ENCODE assay signal across 8 cellular contexts in the genomic region with DNA sequence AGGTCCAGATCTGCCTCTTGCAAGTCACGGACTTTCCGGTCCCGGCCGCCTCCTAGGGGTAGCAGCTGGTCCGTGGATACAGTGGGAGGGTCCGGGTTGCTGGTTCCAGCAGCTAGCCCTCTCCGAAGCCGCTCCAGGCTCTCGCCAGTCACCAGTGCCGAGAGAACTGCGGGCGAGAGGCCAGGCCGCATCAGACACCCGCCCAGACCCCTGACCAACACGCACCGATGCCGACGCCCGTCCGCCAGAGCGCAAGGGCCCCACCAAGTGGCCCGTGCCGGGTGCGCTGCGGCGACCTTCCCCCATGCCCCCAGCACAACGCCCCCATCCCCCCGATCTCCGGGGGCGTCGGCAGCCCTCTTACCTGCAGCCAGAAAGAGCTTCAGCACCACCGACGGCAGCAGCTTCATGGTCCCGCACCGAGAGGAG. TPM values are rescaled to one million over a fixed set of nuclear protein-coding genes. Genes with fewer than 3 reads are reported as not detected.
DNase-seq lines count a peak whose midpoint lies in the region; ATAC-seq and TF ChIP-seq lines count a peak whose summit lies in the region.

No MANE protein-coding gene starts in this region.

- peak overlapping the region in 1 of 2 experiments; percentile 59; a peak in 2 of 4 replicates for H3K4me3 ChIP-seq in DND-41 (ENCODE audit: low read depth in 1 of 2, low read length in 2 of 2)
- H3K4me3 ChIP-seq in Karpas-422 (ENCODE audit: low read length): peak overlapping the region; percentile 62
- H3K4me3 ChIP-seq in adrenal gland: peak overlapping the region; percentile 40 to 81 (median 52)
- H3K4me3 ChIP-seq in ovary: peak overlapping the region; percentile 76

- no peak for TF ChIP-seq EP300 in ovary (IDR thresholded peaks at IDR 0.05)

- H3K36me3 ChIP-seq in DND-41 (ENCODE audit: insufficient read depth, low read length) (no peaks in the 10 kb centered on the region), Karpas-422 (ENCODE audit: insufficient read depth, low read length) (no peaks in the 10 kb centered on the region), adrenal gland (replicated peaks in 1 of 2) (no peaks in the 10 kb centered on the region), ovary (no peaks in the 10 kb centered on the region)

- no peak for TF ChIP-seq POLR2A in adrenal gland (IDR thresholded peaks at IDR 0.05)
- no peak for TF ChIP-seq POLR2A in ovary (IDR thresholded peaks at IDR 0.05)

- H3K79me2 ChIP-seq in DND-41 (ENCODE audit: insufficient read depth, low read length): no peaks in the 10 kb centered on the region
- H3K79me2 ChIP-seq in Karpas-422 (ENCODE audit: low read length): no peaks in the 10 kb centered on the region

- peak overlapping the region; percentile 70 for H2AFZ ChIP-seq in DND-41 (ENCODE audit: low read depth, low read length)
- H2AFZ ChIP-seq in Karpas-422 (ENCODE audit: low read length): peak overlapping the region; percentile 77

- H3K9me3 ChIP-seq in DND-41 (ENCODE audit: insufficient read depth, low read length, severe bottlenecking) (no peaks in the 10 kb centered on the region), Karpas-422 (ENCODE audit: low read length) (no peaks in the 10 kb centered on the region), adrenal gland (replicated peaks in 1 of 3) (no peaks in the 10 kb centered on the region), ovary (no peaks in the 10 kb centered on the region)

- H4K20me1 ChIP-seq in DND-41 (ENCODE audit: insufficient read depth, low read length): 0 out of 2 replicates have a peak, but pooled peaks cover 3% of the 10 kb centered on the region
- no peaks in the 10 kb centered on the region for H4K20me1 ChIP-seq in Karpas-422 (ENCODE audit: insufficient read depth, low read depth, low read length)

- peaks cover 46% of the 10 kb centered on the region for H3K4me1 ChIP-seq in DND-41 (ENCODE audit: insufficient read depth, low read length)
- peaks cover 23% of the 10 kb centered on the region for H3K4me1 ChIP-seq in Karpas-422 (ENCODE audit: low read length)
- H3K4me1 ChIP-seq in adrenal gland (replicated peaks in 1 of 2): peaks cover 19 to 24% of the 10 kb centered on the region in 2 donors
- H3K4me1 ChIP-seq in ovary (ENCODE audit: insufficient read depth): no peaks in the 10 kb centered on the region

- intact Hi-C loops in adrenal gland (cut with DNase I) (loop anchor here in 1 of 2 donors (5.0 to 10.0 kb wide), 2 partner anchors 104 to 271 kb away; no protein-coding TSS in a partner anchor), left cardiac atrium (cut with DNase I) (loop anchor here (5.0 to 10.0 kb wide), 2 partner anchors 51 to 169 kb away; partner anchors contain the start of gene CYSTM1 (in 1 of the 2)), ovary (cut with DNase I) (loop anchor here in 2 of 4 donors (5.0 kb wide), 1 partner anchor 104 kb away; no protein-coding TSS in a partner anchor)

- 0 to 5% (median 3%) methylated on average over 7 to 35 of the region's 35 CpGs for WGBS in adrenal gland, 4 donors
- WGBS in ovary, 3 donors: 1 to 4% (median 2%) methylated on average over 28 to 35 of the region's 35 CpGs

- DNase-seq in DND-41 (peak; percentile 17), Karpas-422 (no peak), adrenal gland (peak; percentile 68 to 82 (median 73)), left cardiac atrium (peak; percentile 80), ovary (peak; percentile 52 to 75 (median 66)), NCI-H2171 (lab: John Stamatoyannopoulos, UW) (no peak), kidney glomerular epithelial cell (lab: John Stamatoyannopoulos, UW) (no peak)

- TF ChIP-seq CTCF in DND-41 (IDR thresholded peaks at IDR 0.05; ENCODE audit: borderline replicate concordance, extremely low read depth, low read length, poor library complexity, severe bottlenecking) (no peak), adrenal gland (IDR thresholded peaks at IDR 0.05) (peak; percentile 10 to 37 (median 24)), ovary (IDR thresholded peaks at IDR 0.05) (no peak)

- H3K9me2 ChIP-seq in Karpas-422 (replicated peaks; ENCODE audit: insufficient read depth, low read length): no peaks in the 10 kb centered on the region

- ATAC-seq in DND-41 (ENCODE audit: insufficient read depth, low read depth): no peak; the same call in 2 of the 3 replicates
- peak; percentile 15 for ATAC-seq in GM21360 (IDR thresholded peaks at IDR 0.05; ENCODE audit: unreplicated experiment)
- ATAC-seq in left cardiac atrium: peak; percentile 61 to 65

- peak overlapping the region; percentile 47 for H3K9ac ChIP-seq in DND-41 (ENCODE audit: low read depth, low read length)
- peak overlapping the region; percentile 57 for H3K9ac ChIP-seq in Karpas-422 (ENCODE audit: low read length)

- H3K4me2 ChIP-seq in DND-41 (ENCODE audit: insufficient read depth, low read length) (peak overlapping the region; percentile 85), Karpas-422 (ENCODE audit: low read depth, low read length, poor library complexity, severe bottlenecking) (peak overlapping the region; percentile 90)

- H3K27me3 ChIP-seq in DND-41 (ENCODE audit: insufficient read depth, low read length, poor library complexity) (peaks cover 33% of the 10 kb centered on the region), Karpas-422 (ENCODE audit: low read length) (no peaks in the 10 kb centered on the region), adrenal gland (no peaks in the 10 kb centered on the region), ovary (no peaks in the 10 kb centered on the region)

- H3K27ac ChIP-seq in DND-41 (ENCODE audit: low read length) (no peak overlapping the region), Karpas-422 (ENCODE audit: low read length) (no peak overlapping the region), adrenal gland (peak overlapping the region; percentile 53 to 91 (median 85)), ovary (peak overlapping the region in 1 of 2 donors; percentile 28)

RNA-seq across cellular contexts. Expression of gene HBEGF, which starts 0.5 kb away (rescaled TPM):
- total RNA-seq in Karpas-422 (2014; rRNA removed; shearing (Covaris generic); ENCODE audit: low replicate concordance): 1.3 and 1.8 TPM in 2 replicates
- total RNA-seq in adrenal gland (1 to 10 TPM in 7 of 8 donors, under 1 TPM in 1; 0.54 to 9.8 (median 5.0) TPM), left cardiac atrium (10 to 100 TPM; 12.9 to 18.3 TPM), ovary (10 to 100 TPM in 1 of 7 donors, 1 to 10 TPM in 6; 1.5 to 14.5 (median 5.6) TPM)
- polyA plus RNA-seq in adrenal gland (1 to 10 TPM; 3.0 to 6.2 (median 5.6) TPM), ovary (10 to 100 TPM in 1 of 2 donors, 1 to 10 TPM in 1; 3.4 to 10.8 TPM)

RNA-seq across cellular contexts. Expression of gene SLC4A9, which starts 14.1 kb away (rescaled TPM):
- total RNA-seq in Karpas-422 (2014; rRNA removed; shearing (Covaris generic); ENCODE audit: low replicate concordance): not detected in 2 replicates
- total RNA-seq in adrenal gland (not detected), left cardiac atrium (under 1 TPM; 0.09 to 0.21 TPM), ovary (under 1 TPM in 1 of 7 donors, not detected in 6; 0.13 TPM)
- polyA plus RNA-seq in adrenal gland (under 1 TPM in 2 of 3 donors, not detected in 1; 0.13 to 0.32 TPM), ovary (not detected)

RNA-seq across cellular contexts. Expression of gene PFDN1, which starts 43.0 kb away (rescaled TPM):
- 28.2 and 49.8 TPM in 2 replicates for total RNA-seq in Karpas-422 (2014; rRNA removed; shearing (Covaris generic); ENCODE audit: low replicate concordance)
- 100 to 1,000 TPM in 2 of 8 donors, 10 to 100 TPM in 6; 49.1 to 194 (median 74.1) TPM for total RNA-seq in adrenal gland
- 100 to 1,000 TPM in 1 of 3 donors, 10 to 100 TPM in 2; 68.1 to 130 (median 97.5) TPM for polyA plus RNA-seq in adrenal gland
- 10 to 100 TPM; 49.1 to 54.7 TPM for total RNA-seq in left cardiac atrium
- total RNA-seq in ovary: 10 to 100 TPM; 27.4 to 65.7 (median 35.2) TPM
- polyA plus RNA-seq in ovary: 100 to 1,000 TPM in 1 of 2 donors, 10 to 100 TPM in 1; 61.3 to 113 TPM

RNA-seq across cellular contexts. Expression of gene ANKHD1, which starts 55.7 kb away (rescaled TPM):
- 110 and 119 TPM in 2 replicates for total RNA-seq in Karpas-422 (2014; rRNA removed; shearing (Covaris generic); ENCODE audit: low replicate concordance)
- total RNA-seq in adrenal gland (100 to 1,000 TPM in 4 of 8 donors, 10 to 100 TPM in 4; 64.3 to 141 (median 112) TPM), left cardiac atrium (10 to 100 TPM; 50.1 to 67.5 TPM), ovary (100 to 1,000 TPM in 5 of 7 donors, 10 to 100 TPM in 2; 72.0 to 141 (median 119) TPM)
- polyA plus RNA-seq in adrenal gland (100 to 1,000 TPM in 1 of 3 donors, 10 to 100 TPM in 2; 58.2 to 141 (median 70.9) TPM), ovary (10 to 100 TPM; 48.3 to 85.5 TPM)

Comparison
In these comparisons a context has a peak if more than half of its experiments do, and no peak if none do; other contexts are left out.
1. DNase-seq: peak in DND-41 (single experiment), adrenal gland (7 of 7), left cardiac atrium (single experiment) and ovary (5 of 5); none in Karpas-422 (single experiment), NCI-H2171 (single experiment) and kidney glomerular epithelial cell (single experiment).
2. H3K27ac ChIP-seq: peak in adrenal gland (5 of 5); none in DND-41 (single experiment) and Karpas-422 (single experiment).
3. CTCF ChIP-seq: peak in adrenal gland (6 of 6); none in DND-41 (single experiment) and ovary (0 of 3).